In the genomic region with DNA sequence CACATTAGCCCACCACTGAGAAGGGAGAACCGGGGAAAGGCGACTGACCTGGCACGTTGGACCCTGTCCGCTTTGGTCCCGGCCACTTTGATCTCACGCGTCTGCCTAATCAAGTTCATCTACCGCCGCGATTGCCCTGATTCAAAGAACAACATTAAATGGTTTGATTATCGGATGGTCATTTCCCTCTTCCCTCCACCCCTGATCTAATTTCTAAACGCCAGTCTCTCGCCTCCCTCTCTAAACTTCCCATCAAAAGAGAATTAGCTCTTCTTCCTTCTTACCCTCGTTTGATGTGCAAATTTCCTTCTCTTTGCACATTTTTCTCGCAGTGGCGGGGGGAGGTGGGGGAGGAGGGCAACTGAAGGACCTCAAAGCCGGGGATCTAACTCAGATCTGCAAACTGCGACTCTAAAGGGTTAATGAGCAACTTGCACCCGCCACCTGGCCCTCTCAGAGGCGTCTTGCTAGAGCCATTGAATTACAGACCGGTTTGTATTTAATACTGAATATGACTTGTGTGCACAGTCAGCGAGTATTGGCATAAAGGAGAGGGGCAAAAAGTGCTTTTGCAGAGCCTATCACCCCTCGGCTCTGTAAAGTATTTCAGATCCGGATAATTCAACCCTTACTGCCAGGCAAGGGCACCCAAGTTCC, we compare ENCODE assay signal across 1 cellular context.
TF ChIP-seq lines count a peak whose summit lies in the region.

No MANE protein-coding gene starts in this region.

TF ChIP-seq in HepG2, 621 proteins besides CTCF, POLR2A, EP300 and RAD21 (continued from another document):
- TF ChIP-seq ATF3 (CRISPR knock-in tag; IDR thresholded peaks at IDR 0.05) (no peak), PHF21A (CRISPR knock-in tag; IDR thresholded peaks at IDR 0.05) (peak; percentile 3; the same call in 1 of the 2 replicates), ZNF331 (CRISPR knock-in tag; IDR thresholded peaks at IDR 0.05) (0 out of 2 replicates have a peak, but pooled peaks have one; percentile 2), CHCHD3 (CRISPR knock-in tag; IDR thresholded peaks at IDR 0.05) (no peak), NFIC (IDR thresholded peaks at IDR 0.05; ENCODE audit: low read length) (0 out of 2 replicates have a peak, but pooled peaks have one; percentile 4), TCF7 (IDR thresholded peaks at IDR 0.05; ENCODE audit: low read depth) (peak; percentile 76; the same call in 1 of the 2 replicates), SIX4 (CRISPR knock-in tag; IDR thresholded peaks at IDR 0.05) (no peak), ZNF121 (CRISPR knock-in tag; IDR thresholded peaks at IDR 0.05) (no peak), HNF4A (CRISPR knock-in tag; IDR thresholded peaks at IDR 0.05) (peak; percentile 32), SOX13 (IDR thresholded peaks at IDR 0.05) (peak; percentile 18; the same call in 1 of the 2 replicates), SOX13 (CRISPR knock-in tag; conservative IDR thresholded peaks at IDR 0.05 in 1 of 2, IDR thresholded peaks at IDR 0.05 in 1 of 2) (no peak; a peak in 1 of 4 replicates), ETV6 (CRISPR knock-in tag; conservative IDR thresholded peaks at IDR 0.05) (no peak), MAFF (IDR thresholded peaks at IDR 0.05; ENCODE audit: low read depth, low read length) (0 out of 2 replicates have a peak, but pooled peaks have one; percentile 30)
TF ChIP-seq in HepG2: peak in this region for 20.
